Comparison of ENCODE assay signal across 9 cellular contexts in genomic region chr2:127063701-127064590, GRCh38. TPM values are rescaled to one million over a fixed set of nuclear protein-coding genes. Genes with fewer than 3 reads are reported as not detected.
A peak's percentile ranks its signal among the peaks of the same experiment; 100 is the strongest.
DNase-seq lines count a peak whose midpoint lies in the region; TF ChIP-seq lines count a peak whose summit lies in the region.
"Had no signal": no experiment of that assay in that cellular context is flagged by ENCODE, and none has a peak within 500 bp of the region (broad histone marks: within the 10 kb centered on the region; RNA-seq: fewer than 3 reads in every experiment).

No MANE protein-coding gene starts in this region.

- CTCF ChIA-PET in activated naive CD4-positive, alpha-beta T cell treated with anti-CD3 and anti-CD28 coated beads for 36 hours (lab: Charles Lee), result no interaction called here

- no peak for TF ChIP-seq POLR2A in transverse colon (IDR thresholded peaks at IDR 0.05)

- peak overlapping the region; percentile 100 for H4K91ac ChIP-seq in mesenchymal stem cell (ENCODE audit: low read length)

- H3K36me3 Mint-ChIP-seq in activated naive CD4-positive, alpha-beta T cell treated with anti-CD3 and anti-CD28 coated beads for 36 hours (ENCODE audit: low read depth), result peaks cover 2% of the 10 kb centered on the region

- H3K4me3 Mint-ChIP-seq in activated naive CD4-positive, alpha-beta T cell treated with anti-CD3 and anti-CD28 coated beads for 36 hours, result no peak overlapping the region

- H3K4ac ChIP-seq in mesenchymal stem cell (ENCODE audit: low read depth in 1 of 2, low read length in 2 of 2), result peak overlapping the region; percentile 86 to 97

- peak overlapping the region; percentile 78 for H3K27ac ChIP-seq in mesenchymal stem cell (ENCODE audit: low read length, poor library complexity, severe bottlenecking)
- H3K27ac ChIP-seq in transverse colon, result peak overlapping the region; percentile 50 to 67 (median 60)

- peak overlapping the region; percentile 81 to 99 for H2BK12ac ChIP-seq in mesenchymal stem cell (ENCODE audit: low read length in 2 of 2)

- H3K9me3 Mint-ChIP-seq in activated naive CD4-positive, alpha-beta T cell treated with anti-CD3 and anti-CD28 coated beads for 36 hours, result no peaks in the 10 kb centered on the region

- no peak overlapping the region for H3K4me2 ChIP-seq in mesenchymal stem cell (ENCODE audit: low read length, poor library complexity, severe bottlenecking)

- H3K27ac Mint-ChIP-seq in activated naive CD4-positive, alpha-beta T cell treated with anti-CD3 and anti-CD28 coated beads for 36 hours, result peak overlapping the region; percentile 75

- no peak overlapping the region for H3K4me3 ChIP-seq in adipocyte (ENCODE audit: low read length)
- peak overlapping the region in 1 of 2 experiments; percentile 28 for H3K4me3 ChIP-seq in mesenchymal stem cell (ENCODE audit: insufficient read depth in 1 of 2, low read depth in 1 of 2, low read length in 2 of 2)
- no peak overlapping the region for H3K4me3 ChIP-seq in transverse colon
- H3K4me3 ChIP-seq: thyroid gland had no signal

- in situ Hi-C loops in transverse colon (cut with MboI; ENCODE audit: low pct_ligation_motif_present in 1 of 4, low pct_unique_long_range_greater_than_20kb in 1 of 4, low sequenced_read_pairs in 3 of 4), result no loop called here

- no peaks in the 10 kb centered on the region for H3K27me3 ChIP-seq in adipocyte (replicated peaks; ENCODE audit: control insufficient read depth, insufficient read depth, low read length)
- H3K27me3 ChIP-seq in mesenchymal stem cell (ENCODE audit: control insufficient read depth in 1 of 2, insufficient read depth in 1 of 2, low read length in 2 of 2), result no peaks in the 10 kb centered on the region
- H3K27me3 ChIP-seq in transverse colon, result no peaks in the 10 kb centered on the region
- H3K27me3 ChIP-seq: thyroid gland had no signal

- no peaks in the 10 kb centered on the region for H3K27me3 Mint-ChIP-seq in activated naive CD4-positive, alpha-beta T cell treated with anti-CD3 and anti-CD28 coated beads for 36 hours (ENCODE audit: low read depth)

- H4K8ac ChIP-seq in mesenchymal stem cell (ENCODE audit: low read length), result peak overlapping the region; percentile 93

- WGBS in mesenchymal stem cell, result 89% methylated on average over 28 of the region's 28 CpGs
- WGBS in transverse colon (ENCODE audit: low coverage in 1 of 2), 2 donors, result 91% methylated on average over 28 of the region's 28 CpGs; no CpG with 5 or more reads in 1 of the 2 donors

- H3K4me1 Mint-ChIP-seq in activated naive CD4-positive, alpha-beta T cell treated with anti-CD3 and anti-CD28 coated beads for 36 hours (ENCODE audit: low read depth), result peaks cover 26% of the 10 kb centered on the region

- peak overlapping the region; percentile 74 for H2AK5ac ChIP-seq in mesenchymal stem cell (ENCODE audit: low read length, severe bottlenecking)

- H3K36me3 ChIP-seq in adipocyte (ENCODE audit: control insufficient read depth, insufficient read depth, low read length, severe bottlenecking) (peaks cover 37% of the 10 kb centered on the region), mesenchymal stem cell (ENCODE audit: control insufficient read depth in 1 of 2, insufficient read depth in 2 of 2, low read depth in 1 of 2, low read length in 2 of 2) (peaks cover 55 to 75% of the 10 kb centered on the region in 2 experiments), transverse colon (no peaks in the 10 kb centered on the region)
- H3K36me3 ChIP-seq: thyroid gland had no signal

- H2BK15ac ChIP-seq in mesenchymal stem cell (ENCODE audit: low read depth, poor library complexity, severe bottlenecking), result peak overlapping the region; percentile 83

- no peak overlapping the region for H2BK5ac ChIP-seq in mesenchymal stem cell (ENCODE audit: low read depth, low read length, poor library complexity, severe bottlenecking)

- peak overlapping the region in 1 of 2 experiments; percentile 86 for H3K14ac ChIP-seq in mesenchymal stem cell (ENCODE audit: low read length in 2 of 2)

- H3K23ac ChIP-seq in mesenchymal stem cell (ENCODE audit: low read length in 2 of 2), result no peak overlapping the region

- H3K4me1 ChIP-seq in adipocyte (ENCODE audit: control insufficient read depth, insufficient read depth, low read length) (peaks cover 39% of the 10 kb centered on the region), mesenchymal stem cell (ENCODE audit: control insufficient read depth, insufficient read depth, low read depth, low read length) (peaks cover 61% of the 10 kb centered on the region), transverse colon (peaks cover 6 to 30% (median 18%) of the 10 kb centered on the region in 4 donors)

- intact Hi-C loops in activated naive CD4-positive, alpha-beta T cell treated with anti-CD3 and anti-CD28 coated beads for 36 hours (cut with micrococcal nuclease), result loop anchor here (1.0 to 2.0 kb wide), 4 partner anchors 17 to 407 kb away; partner anchors contain the start of genes BIN1 and ERCC3
- intact Hi-C loops in transverse colon (cut with DNase I; ENCODE audit: low total_unique reads), result no loop called here
- intact Hi-C loops in posterior vena cava (cut with DNase I), result loop anchor here in 1 of 2 donors (10.0 kb wide), 1 partner anchor 409 kb away; the partner anchor contains the start of gene GYPC

- peak overlapping the region; percentile 92 for H2BK120ac ChIP-seq in mesenchymal stem cell (ENCODE audit: low read depth, low read length)

- peak overlapping the region; percentile 93 to 95 for H3K18ac ChIP-seq in mesenchymal stem cell (ENCODE audit: low read depth in 1 of 2, low read length in 2 of 2)

- peaks cover 47% of the 10 kb centered on the region for H3K79me1 ChIP-seq in mesenchymal stem cell (replicated peaks; ENCODE audit: low read length, poor library complexity, severe bottlenecking)

- no peak for TF ChIP-seq CTCF in transverse colon (IDR thresholded peaks at IDR 0.05)
- TF ChIP-seq CTCF in GM20000 (IDR thresholded peaks at IDR 0.05; ENCODE audit: extremely low read depth, missing control alignments), result no peak

- H3K9me3 ChIP-seq in adipocyte (ENCODE audit: control insufficient read depth, low read length), result no peaks in the 10 kb centered on the region
- no peaks in the 10 kb centered on the region for H3K9me3 ChIP-seq in mesenchymal stem cell (ENCODE audit: control insufficient read depth, low read length)
- no peaks in the 10 kb centered on the region for H3K9me3 ChIP-seq in transverse colon
- H3K9me3 ChIP-seq: thyroid gland had no signal

- H2AFZ ChIP-seq in mesenchymal stem cell (ENCODE audit: low read depth, low read length), result no peak overlapping the region

- no peak for DNase-seq in activated naive CD4-positive, alpha-beta T cell treated with anti-CD3 and anti-CD28 coated beads for 36 hours
- DNase-seq in activated naive CD4-positive, alpha-beta T cell treated with Interleukin-2 at 50 U/mL for 16 hours, result no peak
- DNase-seq in adipocyte (ENCODE audit: low read depth) (no peak), mesenchymal stem cell (no peak), transverse colon (no peak), posterior vena cava (ENCODE audit: low spot score) (no peak), GM20000 (ENCODE audit: low spot score) (no peak), NCI-H2227 (lab: John Stamatoyannopoulos, UW; ENCODE audit: unreplicated experiment) (no peak)

- TF ChIP-seq EP300 in transverse colon (IDR thresholded peaks at IDR 0.05; ENCODE audit: low read depth), result no peak

- H3K9ac ChIP-seq in adipocyte (ENCODE audit: low read length) (peak overlapping the region; percentile 68), mesenchymal stem cell (ENCODE audit: low read length) (peak overlapping the region; percentile 86)

RNA-seq across cellular contexts. Expression of gene BIN1, which starts 43.0 kb away (rescaled TPM):
- 10 to 100 TPM; 50.4 to 51.1 TPM for total RNA-seq in activated naive CD4-positive, alpha-beta T cell treated with anti-CD3 and anti-CD28 coated beads for 36 hours
- polyA plus RNA-seq in mesenchymal stem cell (2013, experiment 1 of 2), result 61.3 TPM
- polyA plus RNA-seq in mesenchymal stem cell (2013, experiment 2 of 2), result 58.6 TPM
- total RNA-seq in transverse colon, result 10 to 100 TPM; 33.3 to 39.7 (median 38.4) TPM
- total RNA-seq in posterior vena cava, result 10 to 100 TPM; 49.2 to 84.8 TPM
